In genomic region chr16:1677339-1677738, GRCh38 we compare ENCODE assay signal across 9 cellular contexts. TPM values are rescaled to one million over a fixed set of nuclear protein-coding genes. Genes with fewer than 3 reads are reported as not detected.
DNase-seq lines count a peak whose midpoint lies in the region; ATAC-seq, FAIRE-seq and TF ChIP-seq lines count a peak whose summit lies in the region.
"Had no signal": no experiment of that assay in that cellular context is flagged by ENCODE, and none has a peak within 500 bp of the region (broad histone marks: within the 10 kb centered on the region; RNA-seq: fewer than 3 reads in every experiment).

No MANE protein-coding gene starts in this region.

- no peaks in the 10 kb centered on the region for H3K9me3 ChIP-seq in hepatocyte (ENCODE audit: low read depth)
- no peaks in the 10 kb centered on the region for H3K9me3 ChIP-seq in stomach

- H3K4me1 ChIP-seq in hepatocyte (ENCODE audit: insufficient read depth) (peaks cover 12% of the 10 kb centered on the region), stomach (peaks cover 3 to 31% (median 27%) of the 10 kb centered on the region in 4 donors)

- H3K9me2 ChIP-seq in hepatocyte (replicated peaks; ENCODE audit: insufficient read depth) = no peaks in the 10 kb centered on the region

- H3K4me1 Mint-ChIP-seq in activated CD4-positive, alpha-beta T cell treated with anti-CD3 and anti-CD28 coated beads, Interleukin-2, amount 10 ng/mL, durations not matched to agents 24 days and 14 days = peaks cover 34% of the 10 kb centered on the region
- H3K4me1 Mint-ChIP-seq in T-helper 1 cell treated with Interleukin-12 subunit alpha and Interleukin-12 subunit beta and Interleukin-4 antibody, amounts not matched to agents 30 μg/mL and 1 μg/mL, for 36 hours (ENCODE audit: low read depth) = peaks cover 22% of the 10 kb centered on the region

- no peak for FAIRE-seq in D721Med (lab: Jason Lieb, UNC)
- FAIRE-seq: colon had no signal

- no peak for TF ChIP-seq POLR2A in stomach (IDR thresholded peaks at IDR 0.05)

- DNase-seq in activated CD4-positive, alpha-beta T cell treated with anti-CD3 and anti-CD28 coated beads, Interleukin-2, amount 10 ng/mL, durations not matched to agents 24 days and 14 days = no peak
- no peak for DNase-seq in activated CD4-positive, alpha-beta T cell treated with anti-CD3 and anti-CD28 coated beads, Interleukin-2, amount 50 U/mL, for 1 hour
- DNase-seq in hepatocyte (ENCODE audit: low spot score) = no peak
- no peak for DNase-seq in stomach
- no peak for DNase-seq in D721Med (ENCODE audit: insufficient read length, low spot score)

- H3K36me3 ChIP-seq in hepatocyte (replicated peaks; ENCODE audit: insufficient read depth, low read depth) (no peaks in the 10 kb centered on the region), stomach (peaks cover 18 to 41% (median 37%) of the 10 kb centered on the region in 4 donors)

- H2AFZ ChIP-seq in hepatocyte = no peak overlapping the region

- no peak for TF ChIP-seq CTCF in hepatocyte (IDR thresholded peaks at IDR 0.05; ENCODE audit: poor library complexity)
- TF ChIP-seq CTCF in stomach (IDR thresholded peaks at IDR 0.05) = no peak
- TF ChIP-seq CTCF in D721Med (IDR thresholded peaks at IDR 0.05; ENCODE audit: insufficient read depth, missing control alignments) = no peak

- 92% methylated on average over 17 of the region's 18 CpGs for WGBS in hepatocyte (ENCODE audit: low lambda C conversion rate, missing lambda C conversion rate)
- 82 to 86% (median 84%) methylated on average over 18 of the region's 18 CpGs for WGBS in stomach, 5 donors

- no peak overlapping the region for H3K4me3 ChIP-seq in hepatocyte
- H3K4me3 ChIP-seq in stomach = peak overlapping the region in 3 of 4 donors; percentile 77 to 96 (median 87)

- peak overlapping the region; percentile 51 for H3K4me3 Mint-ChIP-seq in activated CD4-positive, alpha-beta T cell treated with anti-CD3 and anti-CD28 coated beads, Interleukin-2, amount 10 ng/mL, durations not matched to agents 24 days and 14 days
- H3K4me3 Mint-ChIP-seq in T-helper 1 cell treated with Interleukin-12 subunit alpha and Interleukin-12 subunit beta and Interleukin-4 antibody, amounts not matched to agents 30 μg/mL and 1 μg/mL, for 36 hours = peak overlapping the region; percentile 72

- ATAC-seq in HG02973 (IDR thresholded peaks at IDR 0.05; ENCODE audit: unreplicated experiment) = no peak
- no peak for ATAC-seq in HG02763 (IDR thresholded peaks at IDR 0.05; ENCODE audit: unreplicated experiment)

- H3K4me2 ChIP-seq in hepatocyte = peak overlapping the region; percentile 73

- TF ChIP-seq EP300 in stomach (IDR thresholded peaks at IDR 0.05) = no peak

- H3K27me3 Mint-ChIP-seq in activated CD4-positive, alpha-beta T cell treated with anti-CD3 and anti-CD28 coated beads, Interleukin-2, amount 10 ng/mL, durations not matched to agents 24 days and 14 days = no peaks in the 10 kb centered on the region
- H3K27me3 Mint-ChIP-seq in T-helper 1 cell treated with Interleukin-12 subunit alpha and Interleukin-12 subunit beta and Interleukin-4 antibody, amounts not matched to agents 30 μg/mL and 1 μg/mL, for 36 hours (ENCODE audit: low read depth) = no peaks in the 10 kb centered on the region

- peaks cover 38% of the 10 kb centered on the region for H3K79me2 ChIP-seq in hepatocyte

- peaks cover 47% of the 10 kb centered on the region for H3K36me3 Mint-ChIP-seq in activated CD4-positive, alpha-beta T cell treated with anti-CD3 and anti-CD28 coated beads, Interleukin-2, amount 10 ng/mL, durations not matched to agents 24 days and 14 days (ENCODE audit: low read depth)
- H3K36me3 Mint-ChIP-seq in T-helper 1 cell treated with Interleukin-12 subunit alpha and Interleukin-12 subunit beta and Interleukin-4 antibody, amounts not matched to agents 30 μg/mL and 1 μg/mL, for 36 hours (ENCODE audit: low read depth) = peaks cover 24% of the 10 kb centered on the region

- H3K27me3 ChIP-seq in hepatocyte (no peaks in the 10 kb centered on the region), stomach (no peaks in the 10 kb centered on the region)

- no peak overlapping the region for H3K27ac ChIP-seq in hepatocyte
- H3K27ac ChIP-seq in stomach = peak overlapping the region in 4 of 5 donors; percentile 11 to 88 (median 78)

- H4K20me1 ChIP-seq in hepatocyte (ENCODE audit: insufficient read depth, poor library complexity, severe bottlenecking) = peaks cover 3% of the 10 kb centered on the region

- H3K27ac Mint-ChIP-seq in activated CD4-positive, alpha-beta T cell treated with anti-CD3 and anti-CD28 coated beads, Interleukin-2, amount 10 ng/mL, durations not matched to agents 24 days and 14 days = no peak overlapping the region
- H3K27ac Mint-ChIP-seq in T-helper 1 cell treated with Interleukin-12 subunit alpha and Interleukin-12 subunit beta and Interleukin-4 antibody, amounts not matched to agents 30 μg/mL and 1 μg/mL, for 36 hours = peak overlapping the region; percentile 43

- intact Hi-C loops in activated CD4-positive, alpha-beta T cell treated with anti-CD3 and anti-CD28 coated beads, Interleukin-2, amount 10 ng/mL, durations not matched to agents 24 days and 14 days (cut with micrococcal nuclease) = loop anchor here (2.0 kb wide), 1 partner anchor 93 kb away; the partner anchor contains the start of gene NME3
- intact Hi-C loops in stomach (cut with DNase I; ENCODE audit: low total_unique reads) = no loop called here

- H3K9me3 Mint-ChIP-seq in activated CD4-positive, alpha-beta T cell treated with anti-CD3 and anti-CD28 coated beads, Interleukin-2, amount 10 ng/mL, durations not matched to agents 24 days and 14 days = no peaks in the 10 kb centered on the region
- no peaks in the 10 kb centered on the region for H3K9me3 Mint-ChIP-seq in T-helper 1 cell treated with Interleukin-12 subunit alpha and Interleukin-12 subunit beta and Interleukin-4 antibody, amounts not matched to agents 30 μg/mL and 1 μg/mL, for 36 hours

RNA-seq across cellular contexts. Expression of gene JPT2, which starts 0.7 kb away (rescaled TPM):
- total RNA-seq in activated CD4-positive, alpha-beta T cell treated with anti-CD3 and anti-CD28 coated beads, Interleukin-2, amount 10 ng/mL, durations not matched to agents 24 days and 14 days = 119 and 120 TPM in 2 replicates
- total RNA-seq in hepatocyte (52.0 and 56.1 TPM in 2 replicates), stomach (100 to 1,000 TPM in 1 of 5 donors, 10 to 100 TPM in 4; 13.4 to 118 (median 49.3) TPM)
- polyA plus RNA-seq in hepatocyte (7.8 and 9.2 TPM in 2 replicates), stomach (10 to 100 TPM; 24.3 to 34.4 (median 24.4) TPM)

RNA-seq across cellular contexts. Expression of gene MAPK8IP3, which starts 28.7 kb away (rescaled TPM):
- total RNA-seq in activated CD4-positive, alpha-beta T cell treated with anti-CD3 and anti-CD28 coated beads, Interleukin-2, amount 10 ng/mL, durations not matched to agents 24 days and 14 days = 78.2 and 80.2 TPM in 2 replicates
- total RNA-seq in hepatocyte (25.4 and 42.3 TPM in 2 replicates), stomach (100 to 1,000 TPM in 3 of 5 donors, 10 to 100 TPM in 2; 42.6 to 320 (median 133) TPM)
- polyA plus RNA-seq in hepatocyte (44.9 and 71.9 TPM in 2 replicates), stomach (10 to 100 TPM; 10.1 to 38.9 (median 29.9) TPM)
